Comparison of ENCODE assay signal across 9 cellular contexts in the genomic region with DNA sequence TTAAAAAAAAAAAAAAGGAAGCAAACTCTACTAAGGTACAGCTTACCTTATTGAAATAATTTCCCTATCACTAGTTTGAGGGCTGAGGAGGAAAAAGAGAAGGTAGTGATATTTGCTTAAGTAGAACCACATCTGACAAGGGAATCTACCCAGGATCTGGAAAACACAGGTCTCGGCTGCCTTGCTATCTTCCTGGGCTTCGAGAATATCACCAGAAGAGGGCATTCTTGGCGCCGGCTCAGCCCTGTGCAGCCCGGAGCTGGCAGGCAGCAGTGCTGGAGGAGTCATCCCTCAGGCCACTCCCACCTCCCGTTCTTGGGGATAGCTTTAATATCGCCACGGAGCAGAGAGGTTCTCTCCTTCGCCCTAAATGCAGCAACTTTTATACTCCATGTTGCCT.
A peak's percentile ranks its signal among the peaks of the same experiment; 100 is the strongest.
DNase-seq lines count a peak whose midpoint lies in the region; ATAC-seq and TF ChIP-seq lines count a peak whose summit lies in the region.
"Had no signal": no experiment of that assay in that cellular context is flagged by ENCODE, and none has a peak within 500 bp of the region (broad histone marks: within the 10 kb centered on the region; RNA-seq: fewer than 3 reads in every experiment).

No MANE protein-coding gene starts in this region.

- peak overlapping the region; percentile 98 for H3K27ac Mint-ChIP-seq in activated T-helper 17 cell treated with anti-CD3 and anti-CD28 coated beads, Interleukin-2, amount 50 U/mL, for 72 hours

- peaks cover 30% of the 10 kb centered on the region for H3K4me1 Mint-ChIP-seq in activated T-helper 17 cell treated with anti-CD3 and anti-CD28 coated beads, Interleukin-2, amount 50 U/mL, for 72 hours

- H3K27me3 ChIP-seq in H7 (ENCODE audit: control insufficient read depth, insufficient read depth, low read length) (no peaks in the 10 kb centered on the region), foreskin keratinocyte (no peaks in the 10 kb centered on the region)

- peaks cover 18% of the 10 kb centered on the region for H3K36me3 Mint-ChIP-seq in activated T-helper 17 cell treated with anti-CD3 and anti-CD28 coated beads, Interleukin-2, amount 50 U/mL, for 72 hours (ENCODE audit: low read depth)

- H3K9me3 Mint-ChIP-seq in activated T-helper 17 cell treated with anti-CD3 and anti-CD28 coated beads, Interleukin-2, amount 50 U/mL, for 72 hours = no peaks in the 10 kb centered on the region

- H3K4me1 ChIP-seq in foreskin keratinocyte = no peaks in the 10 kb centered on the region

- TF ChIP-seq CTCF in foreskin keratinocyte (conservative IDR thresholded peaks at IDR 0.05) (peak; percentile 91), omental fat pad (IDR thresholded peaks at IDR 0.05) (no peak)

- DNase-seq in H7 = peak; percentile 85
- DNase-seq in OCI-M1 (lab: John Stamatoyannopoulos, UW) = peak; percentile 1
- DNase-seq in foreskin keratinocyte = peak; percentile 44 to 77
- no peak for DNase-seq in omental fat pad (ENCODE audit: low spot score)
- peak; percentile 39 for DNase-seq in stromal cell of bone marrow (ENCODE audit: low read depth)

- H3K27ac ChIP-seq in foreskin keratinocyte = peak overlapping the region; percentile 70
- H3K27ac ChIP-seq: KMS-11 had no signal

- peak overlapping the region; percentile 99 for H3K4me3 Mint-ChIP-seq in activated T-helper 17 cell treated with anti-CD3 and anti-CD28 coated beads, Interleukin-2, amount 50 U/mL, for 72 hours

- H3K36me3 ChIP-seq in H7 (replicated peaks; ENCODE audit: control insufficient read depth, insufficient read depth, low read length) = no peaks in the 10 kb centered on the region

- no peaks in the 10 kb centered on the region for H3K27me3 Mint-ChIP-seq in activated T-helper 17 cell treated with anti-CD3 and anti-CD28 coated beads, Interleukin-2, amount 50 U/mL, for 72 hours

- H3K4me3 ChIP-seq in H7 (ENCODE audit: insufficient read depth, low read depth, low read length) = no peak overlapping the region

- ATAC-seq in activated T-helper 17 cell treated with anti-CD3 and anti-CD28 coated beads, Interleukin-2, amount 50 U/mL, for 72 hours (replicated peaks) = peak; percentile 93
- ATAC-seq in foreskin keratinocyte = peak; percentile 97
- ATAC-seq in omental fat pad (ENCODE audit: low FRiP score) = peak; percentile 91
- ATAC-seq in GM21528 (IDR thresholded peaks at IDR 0.05; ENCODE audit: low FRiP score, unreplicated experiment) = no peak
- ATAC-seq in GM21576 (IDR thresholded peaks at IDR 0.05; ENCODE audit: unreplicated experiment) = no peak

Comparison
In these comparisons a context has a peak if more than half of its experiments do, and no peak if none do; other contexts are left out.
1. ATAC-seq: peak in activated T-helper 17 cell treated with anti-CD3 and anti-CD28 coated beads, Interleukin-2, amount 50 U/mL, for 72 hours (single experiment), foreskin keratinocyte (single experiment) and omental fat pad (single experiment); none in GM21528 (single experiment) and GM21576 (single experiment).